ENCODE assay signal across 19 cellular contexts in the genomic region with DNA sequence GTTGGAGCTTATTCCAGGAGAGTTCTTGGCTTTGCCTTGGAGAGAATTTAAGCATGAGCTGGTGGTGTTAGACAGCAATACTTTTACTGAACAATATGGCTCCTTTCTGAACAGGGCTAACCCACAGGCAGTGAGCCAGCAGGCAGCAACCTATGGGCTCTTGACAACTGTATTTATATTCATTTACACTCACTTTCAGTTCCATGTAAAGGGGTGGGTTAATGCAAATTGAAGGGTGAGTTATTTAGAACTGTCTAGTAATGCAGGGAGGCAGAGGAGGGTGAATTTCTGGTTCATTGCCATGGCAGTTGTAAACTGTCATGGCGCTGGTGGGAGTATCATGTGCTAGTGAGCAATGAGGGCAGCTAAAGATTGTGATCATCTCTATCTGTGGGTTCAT. TPM values are rescaled to one million over a fixed set of nuclear protein-coding genes. Genes with fewer than 3 reads are reported as not detected.
A peak's percentile ranks its signal among the peaks of the same experiment; 100 is the strongest.
DNase-seq lines count a peak whose midpoint lies in the region; ATAC-seq and TF ChIP-seq lines count a peak whose summit lies in the region.
"Had no signal": no experiment of that assay in that cellular context is flagged by ENCODE, and none has a peak within 500 bp of the region (broad histone marks: within the 10 kb centered on the region; RNA-seq: fewer than 3 reads in every experiment).

No MANE protein-coding gene starts in this region.

- DNase-seq in germinal center (ENCODE audit: low spot score), result peak; percentile 2
- no peak for DNase-seq in NCI-H510A (lab: John Stamatoyannopoulos, UW)
- no peak for DNase-seq in GM10248 (ENCODE audit: extremely low spot score)
- no peak for DNase-seq in KBM-7
- DNase-seq in left lung, result no peak
- DNase-seq: activated CD8-positive, alpha-beta memory T cell treated with anti-CD3 and anti-CD28 coated beads, Interleukin-2, amount 10 ng/mL, durations not matched to agents 7 days and 5 days; activated effector memory CD4-positive, alpha-beta T cell treated with anti-CD3 and anti-CD28 coated beads, Interleukin-2, amount 50 U/mL, for 16 hours; HFFc6; mesendoderm; NCI-H1930; NCI-H524 treated with DMSO at 0.1 percent for 48 hours; stimulated activated CD4-positive, alpha-beta T cell treated with anti-CD3 and anti-CD28 coated beads, Interleukin-4, amount 100 ng/mL, for 24 hours had no signal

- no peaks in the 10 kb centered on the region for H3K9me3 ChIP-seq in left lung

- no peak overlapping the region for H3K4me3 ChIP-seq in left lung
- H3K4me3 ChIP-seq: skin epidermis had no signal

- CTCF ChIA-PET in GM10248 (lab: Yijun Ruan, JAX), result no interaction called here

- H3K27ac ChIP-seq in left lung, result no peak overlapping the region
- H3K27ac ChIP-seq: skin epidermis had no signal

- POLR2A ChIA-PET in GM10248 (lab: Yijun Ruan, JAX), result no interaction called here

- no peak for TF ChIP-seq CTCF in GM10248 (IDR thresholded peaks at IDR 0.05; ENCODE audit: control extremely low read depth, extremely low read depth, low read depth, missing control alignments)
- no peak for TF ChIP-seq CTCF in left lung (IDR thresholded peaks at IDR 0.05)

- in situ Hi-C loops in KBM-7 (cut with MboI; ENCODE audit: low pct_unique_long_range_greater_than_20kb, low sequenced_read_pairs), result no loop called here

- ATAC-seq in GM18907 (IDR thresholded peaks at IDR 0.05; ENCODE audit: unreplicated experiment) (peak; percentile 70), HG02642 (IDR thresholded peaks at IDR 0.05; ENCODE audit: poor library complexity, unreplicated experiment) (peak; percentile 60), HG03354 (IDR thresholded peaks at IDR 0.05; ENCODE audit: poor library complexity, severe bottlenecking, unreplicated experiment) (peak; percentile 79), left lung (no peak)
- ATAC-seq: activated CD8-positive, alpha-beta memory T cell treated with anti-CD3 and anti-CD28 coated beads, Interleukin-2, amount 10 ng/mL, durations not matched to agents 7 days and 5 days had no signal

- intact Hi-C loops in left lung (cut with DNase I), result no loop called here

- no peaks in the 10 kb centered on the region for H3K27me3 ChIP-seq in left lung

- H3K36me3 ChIP-seq in left lung, result no peaks in the 10 kb centered on the region

- H3K4me1 ChIP-seq in left lung, result no peaks in the 10 kb centered on the region

RNA-seq across cellular contexts. Expression of a gene that starts 15.7 kb away (rescaled TPM):
- not detected for total RNA-seq in left lung
- total RNA-seq: activated CD8-positive, alpha-beta memory T cell treated with anti-CD3 and anti-CD28 coated beads, Interleukin-2, amount 10 ng/mL, durations not matched to agents 7 days and 5 days; chondrocyte; HFFc6; posterior vena cava; T-helper 2 cell treated with Interferon-gamma antibody and Interleukin-4, amounts not matched to agents 100 ng/mL and 5 ng/mL, for 36 hours had no signal
